In genomic region chr18:75205760-75206109, GRCh38 we compare ENCODE assay signal across 12 cellular contexts. TPM values are rescaled to one million over a fixed set of nuclear protein-coding genes. Genes with fewer than 3 reads are reported as not detected.
A peak's percentile ranks its signal among the peaks of the same experiment; 100 is the strongest.
DNase-seq lines count a peak whose midpoint lies in the region; ATAC-seq and TF ChIP-seq lines count a peak whose summit lies in the region.
"Had no signal": no experiment of that assay in that cellular context is flagged by ENCODE, and none has a peak within 500 bp of the region (broad histone marks: within the 10 kb centered on the region; RNA-seq: fewer than 3 reads in every experiment).

No MANE protein-coding gene starts in this region.

- H3K9me3 Mint-ChIP-seq in CD4-positive, alpha-beta T cell: no peaks in the 10 kb centered on the region
- no peaks in the 10 kb centered on the region for H3K9me3 Mint-ChIP-seq in endothelial cell (ENCODE audit: unreplicated experiment)

- no peak overlapping the region for H2AFZ ChIP-seq in neuronal stem cell (ENCODE audit: low read length)

- H3K4me1 ChIP-seq in HUES48 (ENCODE audit: control insufficient read depth, insufficient read depth, low read length): peaks cover 36% of the 10 kb centered on the region
- H3K4me1 ChIP-seq in neuronal stem cell (ENCODE audit: control insufficient read depth in 2 of 2, insufficient read depth in 1 of 2, low read depth in 1 of 2, low read length in 2 of 2): peaks cover 13 to 17% of the 10 kb centered on the region in 2 donors

- no peaks in the 10 kb centered on the region for H3K9me3 ChIP-seq in CD4-positive, alpha-beta T cell (ENCODE audit: control insufficient read depth, low read length)
- H3K9me3 ChIP-seq in HUES48 (ENCODE audit: control insufficient read depth, insufficient read depth, low read length) (no peaks in the 10 kb centered on the region), neuronal stem cell (replicated peaks in 1 of 2; ENCODE audit: control insufficient read depth in 2 of 2, insufficient read depth in 1 of 2, low read depth in 1 of 2, low read length in 2 of 2) (no peaks in the 10 kb centered on the region)

- peaks cover 40% of the 10 kb centered on the region for H3K36me3 Mint-ChIP-seq in CD4-positive, alpha-beta T cell (ENCODE audit: low read depth)
- H3K36me3 Mint-ChIP-seq in endothelial cell (ENCODE audit: low read depth, unreplicated experiment): peaks cover 22% of the 10 kb centered on the region

- no peak overlapping the region for H3K4me2 ChIP-seq in neuronal stem cell (ENCODE audit: insufficient read depth, low read length, poor library complexity, severe bottlenecking)

- H3K27me3 ChIP-seq in CD4-positive, alpha-beta T cell (ENCODE audit: control insufficient read depth, insufficient read depth, low read length): no peaks in the 10 kb centered on the region
- H3K27me3 ChIP-seq in HUES48 (ENCODE audit: control insufficient read depth, insufficient read depth, low read length) (peaks cover 86% of the 10 kb centered on the region), neuronal stem cell (ENCODE audit: control insufficient read depth in 3 of 3, insufficient read depth in 3 of 3, low read depth in 1 of 3, low read length in 3 of 3) (peaks cover 0 to 54% (median 23%) of the 10 kb centered on the region in 3 experiments)

- TF ChIP-seq CTCF in CD4-positive, alpha-beta T cell (IDR thresholded peaks at IDR 0.05): no peak
- no peak for TF ChIP-seq CTCF in endothelial cell (IDR thresholded peaks at IDR 0.05; ENCODE audit: unreplicated experiment)

- no peak overlapping the region for H3K4ac ChIP-seq in neuronal stem cell (ENCODE audit: low read length)

- no peak overlapping the region for H3K27ac ChIP-seq in CD4-positive, alpha-beta T cell (ENCODE audit: low read depth, low read length)
- H3K27ac ChIP-seq in HUES48 (ENCODE audit: low read depth, low read length) (no peak overlapping the region), neuronal stem cell (replicated peaks; ENCODE audit: low read length) (no peak overlapping the region)

- H3K4me1 Mint-ChIP-seq in CD4-positive, alpha-beta T cell (ENCODE audit: low read depth): peaks cover 54% of the 10 kb centered on the region
- peaks cover 38% of the 10 kb centered on the region for H3K4me1 Mint-ChIP-seq in endothelial cell (ENCODE audit: unreplicated experiment)

- no peaks in the 10 kb centered on the region for H3K27me3 Mint-ChIP-seq in CD4-positive, alpha-beta T cell
- peaks cover 26% of the 10 kb centered on the region for H3K27me3 Mint-ChIP-seq in endothelial cell (ENCODE audit: unreplicated experiment)

- intact Hi-C loops in CD4-positive, alpha-beta T cell (cut with DNase I, micrococcal nuclease): loop anchor here (1.0 to 10.0 kb wide), 6 partner anchors 11 to 1292 kb away; partner anchors contain the start of genes CYB5A (in 1 of the 2) and ZNF516 (in 1 of the 2)

- H3K79me1 ChIP-seq in neuronal stem cell (ENCODE audit: low read depth, low read length): peaks cover 4% of the 10 kb centered on the region

- no peak overlapping the region for H3K9ac ChIP-seq in HUES48 (ENCODE audit: low read depth, low read length)
- H3K9ac ChIP-seq in neuronal stem cell (ENCODE audit: low read depth, low read length, poor library complexity): no peak overlapping the region

- H2AK5ac ChIP-seq in neuronal stem cell (ENCODE audit: low read depth, low read length): no peak overlapping the region

- CTCF ChIA-PET in CD4-positive, alpha-beta T cell (lab: Charles Lee): no interaction called here

- no peak overlapping the region for H2BK5ac ChIP-seq in neuronal stem cell (ENCODE audit: low read length)

- H4K8ac ChIP-seq in neuronal stem cell (ENCODE audit: low read depth, low read length): no peak overlapping the region

- no peak overlapping the region for H2BK15ac ChIP-seq in neuronal stem cell (ENCODE audit: low read length)

- H3K4me3 ChIP-seq in HUES48 (ENCODE audit: low read depth, low read length) (peak overlapping the region; percentile 53; the same call in 1 of the 2 replicates), neuronal stem cell (ENCODE audit: low read length in 2 of 2) (no peak overlapping the region)

- H3K36me3 ChIP-seq in HUES48 (ENCODE audit: control insufficient read depth, insufficient read depth, low read length) (no peaks in the 10 kb centered on the region), neuronal stem cell (replicated peaks in 1 of 2; ENCODE audit: control insufficient read depth in 2 of 2, insufficient read depth in 2 of 2, low read length in 2 of 2) (peaks cover 0 to 15% of the 10 kb centered on the region in 2 donors)

- ATAC-seq in CD4-positive, alpha-beta T cell (ENCODE audit: poor library complexity): no peak
- ATAC-seq in HG03457 (IDR thresholded peaks at IDR 0.05; ENCODE audit: unreplicated experiment): no peak

- POLR2A ChIA-PET in CD4-positive, alpha-beta T cell (lab: Charles Lee): interaction anchor here (0.8 kb wide), 1 partner anchor 42 kb away, joined by 3 read pairs; no protein-coding TSS in a partner anchor

- H3K14ac ChIP-seq in neuronal stem cell (ENCODE audit: low read length): no peak overlapping the region

- peak overlapping the region; percentile 58 for H3K27ac Mint-ChIP-seq in CD4-positive, alpha-beta T cell
- H3K27ac Mint-ChIP-seq in endothelial cell (ENCODE audit: unreplicated experiment): no peak overlapping the region

- H3K18ac ChIP-seq in neuronal stem cell (ENCODE audit: low read length): no peak overlapping the region

- H2BK12ac ChIP-seq in neuronal stem cell (ENCODE audit: low read length): no peak overlapping the region

- peak overlapping the region; percentile 78 for H3K4me3 Mint-ChIP-seq in CD4-positive, alpha-beta T cell
- H3K4me3 Mint-ChIP-seq in endothelial cell (ENCODE audit: unreplicated experiment): peak overlapping the region; percentile 88

- no CpG with 5 or more reads among the region's 9 CpGs for WGBS in neuronal stem cell (ENCODE audit: extremely low coverage in 2 of 2, insufficient read length in 2 of 2, insufficient replicate concordance in 1 of 2), 2 donors

- H2BK120ac ChIP-seq in neuronal stem cell (ENCODE audit: low read depth, low read length): no peak overlapping the region

- H3K23ac ChIP-seq in neuronal stem cell (ENCODE audit: low read depth, low read length, poor library complexity): no peak overlapping the region

- H4K91ac ChIP-seq in neuronal stem cell (ENCODE audit: low read depth, low read length, poor library complexity): no peak overlapping the region

- no peak for DNase-seq in CD4-positive, alpha-beta T cell
- DNase-seq in endothelial cell (ENCODE audit: low spot score) (no peak), neuronal stem cell (ENCODE audit: low spot score) (peak; percentile 23), NCI-H2029 treated with DMSO at 0.1 percent for 48 hours (lab: John Stamatoyannopoulos, UW) (no peak), NCI-H2171 treated with DMSO at 0.1 percent for 48 hours (lab: John Stamatoyannopoulos, UW) (no peak)
- no peak for DNase-seq in stimulated activated CD4-positive, alpha-beta T cell treated with anti-CD3 and anti-CD28 coated beads, Interleukin-2, amount 100 ng/mL, for 48 hours
- DNase-seq: anterior cingulate cortex, head of caudate nucleus, KBM-7, nucleus accumbens had no signal

RNA-seq across cellular contexts. Expression of gene PTGR3, which starts 3.2 kb away (rescaled TPM):
- 10 to 100 TPM; 14.1 to 14.3 TPM for total RNA-seq in CD4-positive, alpha-beta T cell
- total RNA-seq in endothelial cell (ENCODE audit: unreplicated experiment): 26.3 TPM
- 7.2 TPM for polyA plus RNA-seq in neuronal stem cell (2013, experiment 1 of 2)
- polyA plus RNA-seq in neuronal stem cell (2013, experiment 2 of 2): 7.1 TPM

RNA-seq across cellular contexts. Expression of gene TSHZ1, which starts 4.9 kb away (rescaled TPM):
- 10 to 100 TPM; 19.9 to 21.5 TPM for total RNA-seq in CD4-positive, alpha-beta T cell
- total RNA-seq in endothelial cell (ENCODE audit: unreplicated experiment): 16.3 TPM
- 1.0 TPM for polyA plus RNA-seq in neuronal stem cell (2013, experiment 1 of 2)
- 0.96 TPM for polyA plus RNA-seq in neuronal stem cell (2013, experiment 2 of 2)
